In the genomic region with DNA sequence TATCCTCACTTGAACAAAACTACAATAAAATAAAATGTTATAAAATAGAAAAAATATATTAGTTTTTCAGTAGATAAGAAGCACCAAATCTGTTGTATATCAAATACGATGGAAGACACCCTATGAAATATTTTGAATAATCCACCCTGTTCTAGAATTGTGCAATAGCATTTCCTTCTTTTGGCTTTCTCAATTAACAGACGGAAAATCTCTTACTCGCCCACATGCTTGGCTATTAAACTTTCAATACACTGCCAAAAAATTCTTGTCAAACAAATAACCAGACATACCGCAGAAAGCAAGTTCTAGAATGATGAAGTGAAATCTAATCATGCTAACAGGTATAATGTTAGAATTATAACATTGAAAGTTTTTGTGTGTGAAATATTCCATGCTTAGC, we compare ENCODE assay signal across 20 cellular contexts.
DNase-seq lines count a peak whose midpoint lies in the region; ATAC-seq, FAIRE-seq and TF ChIP-seq lines count a peak whose summit lies in the region.
"Had no signal": no experiment of that assay in that cellular context is flagged by ENCODE, and none has a peak within 500 bp of the region (broad histone marks: within the 10 kb centered on the region; RNA-seq: fewer than 3 reads in every experiment).

No MANE protein-coding gene starts in this region.

- intact Hi-C loops in ovary (cut with DNase I): no loop called here

- H3K27me3 ChIP-seq in adipocyte (replicated peaks; ENCODE audit: control insufficient read depth, insufficient read depth, low read length) (no peaks in the 10 kb centered on the region), ovary (no peaks in the 10 kb centered on the region)
- H3K27me3 ChIP-seq: thyroid gland had no signal

- H3K36me3 ChIP-seq in adipocyte (ENCODE audit: control insufficient read depth, insufficient read depth, low read length, severe bottlenecking) (no peaks in the 10 kb centered on the region), ovary (no peaks in the 10 kb centered on the region)
- H3K36me3 ChIP-seq: thyroid gland, WERI-Rb-1 had no signal

- no peak for TF ChIP-seq EP300 in ovary (IDR thresholded peaks at IDR 0.05)

- no peak for FAIRE-seq in HTR-8/SVneo (lab: Jason Lieb, UNC)
- FAIRE-seq: endothelial cell of umbilical vein had no signal

- WGBS in ovary, 3 donors: 5 to 11% (median 5%) methylated on average over 4 of the region's 4 CpGs

- H3K27ac ChIP-seq in ovary: no peak overlapping the region
- H3K27ac ChIP-seq: C4-2B, coronary artery, thyroid gland, WERI-Rb-1 had no signal

- DNase-seq in GM03348 (ENCODE audit: low spot score) (peak; percentile 34), adipocyte (ENCODE audit: low read depth) (peak; percentile 56), fibroblast of the aortic adventitia (ENCODE audit: low read depth) (peak; percentile 83), omental fat pad (ENCODE audit: low spot score) (no peak), COLO668 (lab: John Stamatoyannopoulos, UW; ENCODE audit: unreplicated experiment) (no peak), ACHN (no peak), ovary (no peak), HTR-8/SVneo (ENCODE audit: insufficient read length, low spot score) (no peak)
- DNase-seq: activated CD4-positive, alpha-beta T cell treated with anti-CD3 and anti-CD28 coated beads, Interleukin-2, amount 50 U/mL, for 48 hours; activated naive CD4-positive, alpha-beta T cell treated with anti-CD3 and anti-CD28 coated beads for 36 hours; DMS 273 treated with DMSO at 0.1 percent for 48 hours; immature natural killer cell; naive thymus-derived CD4-positive, alpha-beta T cell; NCI-H2081; SIG-M5; thyroid gland; WERI-Rb-1 had no signal

- H3K9me3 ChIP-seq in adipocyte (ENCODE audit: control insufficient read depth, low read length): no peaks in the 10 kb centered on the region
- no peaks in the 10 kb centered on the region for H3K9me3 ChIP-seq in ovary
- H3K9me3 ChIP-seq: thyroid gland had no signal

- no peak overlapping the region for H3K9ac ChIP-seq in adipocyte (ENCODE audit: low read length)

- ATAC-seq in omental fat pad (ENCODE audit: low FRiP score): peak; percentile 60
- ATAC-seq: naive thymus-derived CD4-positive, alpha-beta T cell had no signal

- TF ChIP-seq CTCF in fibroblast of the aortic adventitia (IDR thresholded peaks at IDR 0.05; ENCODE audit: insufficient read depth, low read length) (no peak), omental fat pad (IDR thresholded peaks at IDR 0.05) (no peak), ovary (IDR thresholded peaks at IDR 0.05) (no peak)

- peaks cover 17% of the 10 kb centered on the region for H3K4me1 ChIP-seq in adipocyte (ENCODE audit: control insufficient read depth, insufficient read depth, low read length)
- no peaks in the 10 kb centered on the region for H3K4me1 ChIP-seq in ovary (ENCODE audit: insufficient read depth)
- H3K4me1 ChIP-seq: thyroid gland had no signal

- TF ChIP-seq POLR2A in ovary (IDR thresholded peaks at IDR 0.05): no peak

- in situ Hi-C loops in ACHN (cut with HindIII; ENCODE audit: low pct_ligation_motif_present, low pct_unique_long_range_greater_than_20kb, low sequenced_read_pairs): no loop called here

- H3K4me3 ChIP-seq in adipocyte (ENCODE audit: low read length) (no peak overlapping the region), fibroblast of the aortic adventitia (ENCODE audit: low read depth, low read length) (no peak overlapping the region), ovary (no peak overlapping the region)
- H3K4me3 ChIP-seq: coronary artery, thyroid gland had no signal

Comparison
In these comparisons a context has a peak if more than half of its experiments do, and no peak if none do; other contexts are left out.
1. DNase-seq: peak in GM03348 (single experiment), adipocyte (single experiment) and fibroblast of the aortic adventitia (single experiment); none in omental fat pad (single experiment), COLO668 (single experiment), ACHN (single experiment), ovary (0 of 5) and HTR-8/SVneo (single experiment).